ENCODE assay signal across 14 cellular contexts in genomic region chr5:172749881-172750608, GRCh38. TPM values are rescaled to one million over a fixed set of nuclear protein-coding genes. Genes with fewer than 3 reads are reported as not detected.
DNase-seq lines count a peak whose midpoint lies in the region; ATAC-seq and TF ChIP-seq lines count a peak whose summit lies in the region.
"Had no signal": no experiment of that assay in that cellular context is flagged by ENCODE, and none has a peak within 500 bp of the region (broad histone marks: within the 10 kb centered on the region; RNA-seq: fewer than 3 reads in every experiment).

No MANE protein-coding gene starts in this region.

- H3K36me3 ChIP-seq in right lobe of liver = no peaks in the 10 kb centered on the region
- H3K36me3 ChIP-seq in BE2C = no peaks in the 10 kb centered on the region
- H3K36me3 ChIP-seq: HAP-1, thyroid gland had no signal

- intact Hi-C loops in right lobe of liver (cut with DNase I) = no loop called here

- H3K27me3 ChIP-seq in right lobe of liver (no peaks in the 10 kb centered on the region), BE2C (no peaks in the 10 kb centered on the region)
- H3K27me3 ChIP-seq: thyroid gland had no signal

- ATAC-seq in esophagus mucosa (peak; percentile 49), right lobe of liver (peak in 3 of 4 donors; percentile 7 to 25 (median 14)), GM19397 (IDR thresholded peaks at IDR 0.05; ENCODE audit: unreplicated experiment) (no peak), GM21515 (IDR thresholded peaks at IDR 0.05; ENCODE audit: unreplicated experiment) (no peak)
- ATAC-seq: activated CD8-positive, alpha-beta T cell treated with anti-CD3 and anti-CD28 coated beads, Interleukin-2, amount 10 ng/mL, durations not matched to agents 7 days and 5 days had no signal

- TF ChIP-seq CTCF in right lobe of liver (IDR thresholded peaks at IDR 0.05) (no peak), BE2C (IDR thresholded peaks at IDR 0.05; ENCODE audit: low read depth, low read length) (no peak)

- no peaks in the 10 kb centered on the region for H3K9me3 ChIP-seq in right lobe of liver
- H3K9me3 ChIP-seq in BE2C = no peaks in the 10 kb centered on the region
- H3K9me3 ChIP-seq: HAP-1, thyroid gland had no signal

- H3K4me3 ChIP-seq in right lobe of liver = no peak overlapping the region
- no peak overlapping the region for H3K4me3 ChIP-seq in skin epidermis
- H3K4me3 ChIP-seq in BE2C (ENCODE audit: low read depth, low read length) = no peak overlapping the region
- H3K4me3 ChIP-seq: HAP-1, thyroid gland had no signal

- WGBS in right lobe of liver (ENCODE audit: insufficient coverage, low coverage, low lambda C conversion rate, missing lambda C conversion rate) = 60% methylated on average over 7 of the region's 19 CpGs

- no peak for TF ChIP-seq POLR2A in right lobe of liver (IDR thresholded peaks at IDR 0.05)

- DNase-seq in HT-29 (ENCODE audit: low spot score) = peak; percentile 50
- no peak for DNase-seq in right lobe of liver
- no peak for DNase-seq in BE2C
- DNase-seq in RPMI8226 = no peak
- DNase-seq: activated CD8-positive, alpha-beta T cell treated with anti-CD3 and anti-CD28 coated beads, Interleukin-2, amount 10 ng/mL, durations not matched to agents 7 days and 5 days; activated naive CD4-positive, alpha-beta T cell treated with anti-CD3 and anti-CD28 coated beads, Interleukin-2, amount 50 U/mL, for 16 hours; effector CD4-positive, alpha-beta T cell; NCI-H2081; thyroid gland had no signal

- H3K27ac ChIP-seq in right lobe of liver (peak overlapping the region in 2 of 3 donors; percentile 3 to 18), skin epidermis (peak overlapping the region in 14 of 21 experiments; percentile 16 to 82 (median 48))

- H3K4me1 ChIP-seq in right lobe of liver (no peaks in the 10 kb centered on the region), BE2C (no peaks in the 10 kb centered on the region)
- H3K4me1 ChIP-seq: HAP-1 had no signal

RNA-seq across cellular contexts. Expression of gene DUSP1, which starts 20.9 kb away (rescaled TPM):
- 275 and 286 TPM in 2 replicates for total RNA-seq in HT-29 (2014; rRNA removed; shearing (Covaris generic))
- total RNA-seq in esophagus mucosa (101 TPM), right lobe of liver (100 to 1,000 TPM; 106 to 407 (median 232) TPM)
- polyA plus RNA-seq in BE2C (2012; ENCODE audit: insufficient read depth, insufficient read length, low read depth) = 19.5 TPM

Comparison
In these comparisons a context has a peak if more than half of its experiments do, and no peak if none do; other contexts are left out.
1. ATAC-seq: peak in esophagus mucosa (single experiment) and right lobe of liver (3 of 4); none in GM19397 (single experiment) and GM21515 (single experiment).